23 cellular contexts compared by ENCODE assay signal in the genomic region with DNA sequence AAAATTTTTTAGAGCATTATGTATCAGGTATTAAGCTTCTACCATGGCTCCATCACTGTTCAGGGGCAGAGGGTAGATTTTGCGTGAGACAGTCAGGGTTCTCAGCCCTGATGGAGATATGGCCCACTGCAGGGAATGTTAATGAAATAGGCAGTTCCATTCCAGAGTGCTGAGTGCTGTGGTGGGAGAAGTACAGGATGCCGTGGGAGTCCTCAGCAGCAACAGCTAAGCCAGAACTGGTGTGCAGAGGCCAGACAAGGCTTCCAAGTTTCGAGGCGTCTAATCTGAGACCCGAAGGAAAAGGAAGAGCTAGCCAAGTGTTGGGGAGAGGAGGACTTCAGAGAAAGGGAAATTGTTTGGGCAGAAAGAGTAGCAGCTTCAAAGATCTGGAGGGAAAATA. TPM values are rescaled to one million over a fixed set of nuclear protein-coding genes. Genes with fewer than 3 reads are reported as not detected.
DNase-seq lines count a peak whose midpoint lies in the region; ATAC-seq and TF ChIP-seq lines count a peak whose summit lies in the region.
"Had no signal": no experiment of that assay in that cellular context is flagged by ENCODE, and none has a peak within 500 bp of the region (broad histone marks: within the 10 kb centered on the region; RNA-seq: fewer than 3 reads in every experiment).

No MANE protein-coding gene starts in this region.

- intact Hi-C loops in heart left ventricle (cut with DNase I): loop anchor here in 2 of 10 donors (10.0 kb wide), 2 partner anchors 214 to 224 kb away; no protein-coding TSS in a partner anchor
- intact Hi-C loops in left ventricle myocardium inferior (cut with micrococcal nuclease): no loop called here

- DNase-seq in heart left ventricle (peak in 3 of 5 donors; percentile 27 to 29 (median 29)), left ventricle myocardium inferior (no peak), fibroblast of pulmonary artery (ENCODE audit: low read depth) (peak; percentile 66), omental fat pad (ENCODE audit: low spot score) (no peak), GM13976 (ENCODE audit: low spot score) (no peak), AML-193 (lab: John Stamatoyannopoulos, UW) (no peak)
- DNase-seq in activated effector memory CD4-positive, alpha-beta T cell treated with anti-CD3 and anti-CD28 coated beads, Interleukin-2, amount 50 U/mL, for 16 hours: no peak
- DNase-seq: C1 segment of cervical spinal cord; CD4-positive, alpha-beta memory T cell; COR-L47; GOT3; HFFc6; KBM-7; MV-4-11; NCI-H1105; NCI-H146; NCI-H1930; NCI-H2107; NCI-H446; NCI-H524 treated with DMSO at 0.1 percent for 48 hours; NCI-H774; SJCRH30 had no signal

- in situ Hi-C loops in GM13976 (cut with MboI; ENCODE audit: low sequenced_read_pairs, unreplicated experiment): no loop called here

- H3K27me3 ChIP-seq in heart left ventricle (no peaks in the 10 kb centered on the region), left ventricle myocardium inferior (ENCODE audit: low read depth) (no peaks in the 10 kb centered on the region)
- H3K27me3 ChIP-seq: SJCRH30 had no signal

- TF ChIP-seq POLR2A in heart left ventricle (IDR thresholded peaks at IDR 0.05): no peak

- H3K36me3 ChIP-seq in heart left ventricle (no peaks in the 10 kb centered on the region), left ventricle myocardium inferior (no peaks in the 10 kb centered on the region)
- H3K36me3 ChIP-seq: HAP-1, SJCRH30 had no signal

- ATAC-seq in heart left ventricle (peak; percentile 55 to 87 (median 64)), omental fat pad (ENCODE audit: low FRiP score) (peak; percentile 66)

- WGBS in heart left ventricle, 4 donors: 49 to 72% (median 57%) methylated on average over 5 of the region's 5 CpGs

- H3K4me1 ChIP-seq in heart left ventricle (peaks cover 0 to 9% (median 0%) of the 10 kb centered on the region in 12 donors), left ventricle myocardium inferior (no peaks in the 10 kb centered on the region)
- H3K4me1 ChIP-seq: HAP-1 had no signal

- no peak for TF ChIP-seq CTCF in heart left ventricle (IDR thresholded peaks at IDR 0.05)
- no peak for TF ChIP-seq CTCF in left ventricle myocardium inferior (IDR thresholded peaks at IDR 0.05; ENCODE audit: borderline replicate concordance)
- TF ChIP-seq CTCF in fibroblast of pulmonary artery (IDR thresholded peaks at IDR 0.05; ENCODE audit: low read length, missing control alignments): no peak
- no peak for TF ChIP-seq CTCF in omental fat pad (IDR thresholded peaks at IDR 0.05)
- no peak for TF ChIP-seq CTCF in GM13976 (IDR thresholded peaks at IDR 0.05; ENCODE audit: borderline replicate concordance, control extremely low read depth, extremely low read depth, insufficient read depth, missing control alignments)

- no peak overlapping the region for H3K27ac ChIP-seq in heart left ventricle
- H3K27ac ChIP-seq in left ventricle myocardium inferior (replicated peaks): no peak overlapping the region
- H3K27ac ChIP-seq: SJCRH30 had no signal

- H3K4me3 ChIP-seq in heart left ventricle (no peak overlapping the region), left ventricle myocardium inferior (no peak overlapping the region), fibroblast of pulmonary artery (replicated peaks; ENCODE audit: low read depth, low read length) (no peak overlapping the region)
- H3K4me3 ChIP-seq: HAP-1, SJCRH30 had no signal

- H3K9me3 ChIP-seq in heart left ventricle: no peaks in the 10 kb centered on the region
- no peaks in the 10 kb centered on the region for H3K9me3 ChIP-seq in left ventricle myocardium inferior (replicated peaks)
- H3K9me3 ChIP-seq: HAP-1, SJCRH30 had no signal

RNA-seq across cellular contexts. Expression of a gene that starts 30.2 kb away (rescaled TPM):
- total RNA-seq in heart left ventricle: 100 to 1,000 TPM in 8 of 9 donors, 10 to 100 TPM in 1; 80.2 to 190 (median 137) TPM
- polyA plus RNA-seq in heart left ventricle: 100 to 1,000 TPM in 1 of 2 donors, 10 to 100 TPM in 1; 36.4 to 138 TPM
- total RNA-seq in left ventricle myocardium inferior: 120 TPM
- total RNA-seq in omental fat pad: 10 to 100 TPM; 19.7 to 35.6 (median 24.8) TPM

Comparison
In these comparisons a context has a peak if more than half of its experiments do, and no peak if none do; other contexts are left out.
1. DNase-seq: peak in heart left ventricle (3 of 5) and fibroblast of pulmonary artery (single experiment); none in left ventricle myocardium inferior (single experiment), omental fat pad (single experiment), GM13976 (single experiment), activated effector memory CD4-positive, alpha-beta T cell treated with anti-CD3 and anti-CD28 coated beads, Interleukin-2, amount 50 U/mL, for 16 hours (single experiment) and AML-193 (0 of 2).